1 cellular context compared by ENCODE assay signal in the genomic region with DNA sequence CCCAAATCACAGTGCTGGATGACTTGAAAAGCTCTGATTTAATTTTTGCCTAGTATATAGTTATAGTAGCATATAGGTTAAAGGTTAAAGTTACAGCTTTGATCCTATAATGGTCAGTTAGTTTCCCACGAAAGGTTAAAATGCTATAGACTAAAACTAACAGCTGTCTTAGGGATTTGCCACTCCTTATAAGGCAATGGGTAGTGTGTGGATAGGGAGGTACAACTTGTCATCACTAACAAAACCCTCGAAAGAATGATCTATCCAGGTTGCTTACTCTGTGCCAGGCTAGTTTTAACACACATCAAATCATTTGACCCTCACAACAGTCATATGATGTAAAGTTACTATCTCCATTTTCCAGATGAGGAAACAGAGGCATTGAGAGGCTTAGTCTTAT.
TF ChIP-seq lines count a peak whose summit lies in the region.

No MANE protein-coding gene starts in this region.

TF ChIP-seq in GM23338, 12 proteins besides CTCF, POLR2A, EP300 and RAD21:
- TF ChIP-seq EZH2 (IDR thresholded peaks at IDR 0.05; ENCODE audit: low read depth, unreplicated experiment) (no peak), STAT1 (IDR thresholded peaks at IDR 0.05; ENCODE audit: unreplicated experiment) (no peak), ZNF331 (CRISPR knock-in tag; IDR thresholded peaks at IDR 0.05; ENCODE audit: low read depth) (no peak), ZNF114 (CRISPR knock-in tag; IDR thresholded peaks at IDR 0.05) (no peak), ZNF462 (CRISPR knock-in tag; IDR thresholded peaks at IDR 0.05) (no peak), CREB1 (CRISPR knock-in tag; IDR thresholded peaks at IDR 0.05; ENCODE audit: low read depth) (no peak), JUNB (IDR thresholded peaks at IDR 0.05; ENCODE audit: unreplicated experiment) (no peak), NANOG (IDR thresholded peaks at IDR 0.05; ENCODE audit: borderline replicate concordance) (no peak), POLR2AphosphoS5 (IDR thresholded peaks at IDR 0.05; ENCODE audit: low read depth) (no peak), EZH2phosphoT487 (IDR thresholded peaks at IDR 0.05; ENCODE audit: unreplicated experiment) (no peak)
- TF ChIP-seq, protein P1, sequence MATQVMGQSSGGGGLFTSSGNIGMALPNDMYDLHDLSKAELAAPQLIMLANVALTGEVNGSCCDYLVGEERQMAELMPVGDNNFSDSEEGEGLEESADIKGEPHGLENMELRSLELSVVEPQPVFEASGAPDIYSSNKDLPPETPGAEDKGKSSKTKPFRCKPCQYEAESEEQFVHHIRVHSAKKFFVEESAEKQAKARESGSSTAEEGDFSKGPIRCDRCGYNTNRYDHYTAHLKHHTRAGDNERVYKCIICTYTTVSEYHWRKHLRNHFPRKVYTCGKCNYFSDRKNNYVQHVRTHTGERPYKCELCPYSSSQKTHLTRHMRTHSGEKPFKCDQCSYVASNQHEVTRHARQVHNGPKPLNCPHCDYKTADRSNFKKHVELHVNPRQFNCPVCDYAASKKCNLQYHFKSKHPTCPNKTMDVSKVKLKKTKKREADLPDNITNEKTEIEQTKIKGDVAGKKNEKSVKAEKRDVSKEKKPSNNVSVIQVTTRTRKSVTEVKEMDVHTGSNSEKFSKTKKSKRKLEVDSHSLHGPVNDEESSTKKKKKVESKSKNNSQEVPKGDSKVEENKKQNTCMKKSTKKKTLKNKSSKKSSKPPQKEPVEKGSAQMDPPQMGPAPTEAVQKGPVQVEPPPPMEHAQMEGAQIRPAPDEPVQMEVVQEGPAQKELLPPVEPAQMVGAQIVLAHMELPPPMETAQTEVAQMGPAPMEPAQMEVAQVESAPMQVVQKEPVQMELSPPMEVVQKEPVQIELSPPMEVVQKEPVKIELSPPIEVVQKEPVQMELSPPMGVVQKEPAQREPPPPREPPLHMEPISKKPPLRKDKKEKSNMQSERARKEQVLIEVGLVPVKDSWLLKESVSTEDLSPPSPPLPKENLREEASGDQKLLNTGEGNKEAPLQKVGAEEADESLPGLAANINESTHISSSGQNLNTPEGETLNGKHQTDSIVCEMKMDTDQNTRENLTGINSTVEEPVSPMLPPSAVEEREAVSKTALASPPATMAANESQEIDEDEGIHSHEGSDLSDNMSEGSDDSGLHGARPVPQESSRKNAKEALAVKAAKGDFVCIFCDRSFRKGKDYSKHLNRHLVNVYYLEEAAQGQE (IDR thresholded peaks at IDR 0.05; ENCODE audit: unreplicated experiment) = no peak
